ENCODE assay signal across 18 cellular contexts in the genomic region with DNA sequence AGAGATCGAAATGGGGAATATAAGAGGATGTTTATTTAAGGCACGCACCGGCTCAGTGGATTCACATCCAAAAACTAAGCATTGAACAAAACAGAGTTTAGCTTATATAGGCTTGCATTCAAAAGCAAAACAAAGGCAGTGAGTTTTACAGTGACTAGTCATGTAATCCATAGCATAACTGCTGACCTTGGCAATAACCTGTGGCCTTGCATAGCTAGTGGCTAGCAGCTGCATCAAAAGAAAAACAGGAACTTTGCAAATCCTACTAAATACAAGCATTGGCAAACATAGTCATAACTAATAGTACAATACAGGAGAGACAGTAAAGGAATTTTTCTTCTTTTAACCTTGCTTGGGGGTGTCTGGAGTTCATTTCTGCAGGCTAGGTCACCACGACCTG. TPM values are rescaled to one million over a fixed set of nuclear protein-coding genes. Genes with fewer than 3 reads are reported as not detected.
DNase-seq lines count a peak whose midpoint lies in the region; ATAC-seq and TF ChIP-seq lines count a peak whose summit lies in the region.
"Had no signal": no experiment of that assay in that cellular context is flagged by ENCODE, and none has a peak within 500 bp of the region (broad histone marks: within the 10 kb centered on the region; RNA-seq: fewer than 3 reads in every experiment).

No MANE protein-coding gene starts in this region.

- peak overlapping the region; percentile 69 to 85 for H3K4me3 Mint-ChIP-seq in effector memory CD8-positive, alpha-beta T cell
- no peak overlapping the region for H3K4me3 Mint-ChIP-seq in WTC11

- in situ Hi-C loops in IMR-90 (cut with MboI; ENCODE audit: low sequenced_read_pairs) = no loop called here

- no peak for ATAC-seq in IMR-90 (ENCODE audit: low read depth)
- ATAC-seq in effector memory CD8-positive, alpha-beta T cell (replicated peaks) = no peak
- ATAC-seq in WTC11 = no peak
- no peak for ATAC-seq in HG02981 (IDR thresholded peaks at IDR 0.05; ENCODE audit: unreplicated experiment)
- no peak for ATAC-seq in GM21423 (IDR thresholded peaks at IDR 0.05; ENCODE audit: unreplicated experiment)

- H3K9me3 Mint-ChIP-seq in effector memory CD8-positive, alpha-beta T cell = peaks cover 0 to 3% of the 10 kb centered on the region in 2 donors
- H3K9me3 Mint-ChIP-seq in WTC11 = peaks cover 48% of the 10 kb centered on the region

- no peak overlapping the region for H2BK5ac ChIP-seq in IMR-90 (ENCODE audit: low read depth, low read length, poor library complexity, severe bottlenecking)

- H3K4me3 ChIP-seq in ACC112 (ENCODE audit: low read depth, low read length) (no peak overlapping the region), IMR-90 (ENCODE audit: insufficient read depth, low read depth, low read length) (no peak overlapping the region), WERI-Rb-1 (ENCODE audit: low read depth, low read length) (no peak overlapping the region)
- H3K4me3 ChIP-seq: prostate gland, uterus had no signal

- H2AFZ ChIP-seq in ACC112 (ENCODE audit: low read length, unreplicated experiment) = peak overlapping the region; percentile 45
- H2AFZ ChIP-seq in IMR-90 (replicated peaks; ENCODE audit: low read length, poor library complexity) = no peak overlapping the region

- H3K36me3 ChIP-seq in ACC112 (ENCODE audit: insufficient read depth, low read length) = no peaks in the 10 kb centered on the region
- H3K36me3 ChIP-seq in IMR-90 (ENCODE audit: control insufficient read depth, insufficient read depth, low read length) = no peaks in the 10 kb centered on the region
- H3K36me3 ChIP-seq in WERI-Rb-1 = no peaks in the 10 kb centered on the region
- H3K36me3 ChIP-seq: prostate gland, uterus had no signal

- peaks cover 6% of the 10 kb centered on the region for H3K9me3 ChIP-seq in IMR-90 (ENCODE audit: control insufficient read depth, insufficient read depth, low read length)
- peaks cover 18% of the 10 kb centered on the region for H3K9me3 ChIP-seq in WERI-Rb-1 (ENCODE audit: severe bottlenecking)
- H3K9me3 ChIP-seq: prostate gland, uterus had no signal

- no peak overlapping the region for H4K5ac ChIP-seq in IMR-90 (ENCODE audit: low read depth, low read length)

- H4K20me1 ChIP-seq in IMR-90 (ENCODE audit: insufficient read depth, low read length) = no peaks in the 10 kb centered on the region

- no peak for TF ChIP-seq CTCF in IMR-90 (conservative IDR thresholded peaks at IDR 0.05; ENCODE audit: low read depth, low read length)
- TF ChIP-seq CTCF in WTC11 (IDR thresholded peaks at IDR 0.05) = no peak
- no peak for TF ChIP-seq CTCF in WERI-Rb-1 (IDR thresholded peaks at IDR 0.05; ENCODE audit: low read depth, low read length)

- CTCF ChIA-PET in IMR-90 (lab: Yijun Ruan, JAX) (no interaction called here), WTC11 (lab: Charles Lee) (no interaction called here)

- H3K9me1 ChIP-seq in IMR-90 (ENCODE audit: insufficient read depth, low read length) = no peaks in the 10 kb centered on the region

- no peak overlapping the region for H3K18ac ChIP-seq in IMR-90 (ENCODE audit: low read depth, low read length)

- H3K27ac ChIP-seq in ACC112 (ENCODE audit: low read depth, low read length) (no peak overlapping the region), IMR-90 (ENCODE audit: insufficient read depth, low read length) (no peak overlapping the region), WERI-Rb-1 (no peak overlapping the region)
- H3K27ac ChIP-seq: prostate gland, uterus had no signal

- dilution Hi-C loops in IMR-90 (cut with HindIII; ENCODE audit: low sequenced_read_pairs, unreplicated experiment) = no loop called here

- no peak overlapping the region for H2BK15ac ChIP-seq in IMR-90 (ENCODE audit: low read depth, low read length)

- no peak overlapping the region for H2BK120ac ChIP-seq in IMR-90 (ENCODE audit: low read depth, low read length)

- H3K23ac ChIP-seq in IMR-90 (ENCODE audit: low read depth, low read length) = no peak overlapping the region

- H3K27ac Mint-ChIP-seq in effector memory CD8-positive, alpha-beta T cell = peak overlapping the region; percentile 62 to 88
- H3K27ac Mint-ChIP-seq in WTC11 = no peak overlapping the region

- H4K91ac ChIP-seq in IMR-90 (ENCODE audit: insufficient read depth, low read depth, low read length) = no peak overlapping the region

- no peaks in the 10 kb centered on the region for H3K27me3 Mint-ChIP-seq in effector memory CD8-positive, alpha-beta T cell
- peaks cover 33% of the 10 kb centered on the region for H3K27me3 Mint-ChIP-seq in WTC11 (ENCODE audit: low read depth)

- no CpG with 5 or more reads among the region's 4 CpGs for WGBS in IMR-90 (ENCODE audit: extremely low coverage in 2 of 2, insufficient read length in 1 of 2), 2 experiments

- no peak overlapping the region for H2AK9ac ChIP-seq in IMR-90 (replicated peaks; ENCODE audit: low read depth, low read length, poor library complexity)

- H3K79me1 ChIP-seq in IMR-90 (ENCODE audit: low read depth in 1 of 2, low read length in 2 of 2) = no peaks in the 10 kb centered on the region

- H3K4me2 ChIP-seq in IMR-90 (ENCODE audit: low read depth, low read length) = no peak overlapping the region

- intact Hi-C loops in IMR-90 (cut with micrococcal nuclease) = no loop called here

- no peak for TF ChIP-seq RAD21 in IMR-90 (IDR thresholded peaks at IDR 0.05; ENCODE audit: low read length)

- peaks cover 5% of the 10 kb centered on the region for H3K36me3 Mint-ChIP-seq in effector memory CD8-positive, alpha-beta T cell (ENCODE audit: insufficient read depth)
- peaks cover 19% of the 10 kb centered on the region for H3K36me3 Mint-ChIP-seq in WTC11
- H3K36me3 Mint-ChIP-seq: CD8-positive, alpha-beta T cell had no signal

- H2BK20ac ChIP-seq in IMR-90 (ENCODE audit: low read depth, low read length) = no peak overlapping the region

- H3K27me3 ChIP-seq in ACC112 (ENCODE audit: insufficient read depth, low read length) (no peaks in the 10 kb centered on the region; the same call in 1 of the 2 replicates), IMR-90 (ENCODE audit: control insufficient read depth, insufficient read depth, low read length) (peaks cover 3% of the 10 kb centered on the region), WERI-Rb-1 (ENCODE audit: insufficient read depth, low read depth, severe bottlenecking) (peaks cover 17% of the 10 kb centered on the region)
- H3K27me3 ChIP-seq: uterus had no signal

- H3K9ac ChIP-seq in IMR-90 (ENCODE audit: low read depth, low read length) = no peak overlapping the region

- H3K56ac ChIP-seq in IMR-90 (ENCODE audit: extremely low read depth, insufficient read depth, low read length) = no peak overlapping the region

- TF ChIP-seq POLR2A in IMR-90 (IDR thresholded peaks at IDR 0.05; ENCODE audit: low read depth, low read length) = no peak

- POLR2A ChIA-PET in IMR-90 (lab: Charles Lee; ENCODE audit: unreplicated experiment) (no interaction called here), WTC11 (lab: Charles Lee) (no interaction called here)

- DNase-seq in IMR-90 = no peak
- peak; percentile 17 for DNase-seq in NOMO-1 treated with dmso at 0.1 percent for 144 hours (lab: John Stamatoyannopoulos, UW; ENCODE audit: unreplicated experiment)
- no peak for DNase-seq in effector memory CD8-positive, alpha-beta T cell
- no peak for DNase-seq in WTC11 (ENCODE audit: low spot score)
- no peak for DNase-seq in WERI-Rb-1
- DNase-seq: activated naive CD4-positive, alpha-beta T cell; activated T-cell treated with anti-CD3 and anti-CD28 coated beads, Interleukin-2, amount 50 U/mL, for 24 hours; anterior cingulate cortex; HCEC 1CT; NCI-H1417 treated with DMSO at 0.1 percent for 48 hours; NCI-H524; T-helper 9 cell; uterus had no signal

- H3K4me1 ChIP-seq in ACC112 (ENCODE audit: control insufficient read depth, insufficient read depth, low read length, unreplicated experiment) (peaks cover 16% of the 10 kb centered on the region), IMR-90 (ENCODE audit: control insufficient read depth, insufficient read depth, low read length) (peaks cover 3% of the 10 kb centered on the region; the same call in 1 of the 2 replicates)
- H3K4me1 ChIP-seq: prostate gland, uterus had no signal

- BruUV-seq in IMR-90 (replicated peaks; lab: Mats Ljungman, UMichigan) = no TSS peak

- H3K14ac ChIP-seq in IMR-90 (replicated peaks; ENCODE audit: low read depth, low read length) = no peak overlapping the region

- H2AK5ac ChIP-seq in IMR-90 (ENCODE audit: low read depth, low read length) = no peak overlapping the region

- no peaks in the 10 kb centered on the region for H3K79me2 ChIP-seq in ACC112 (ENCODE audit: control insufficient read depth, insufficient read depth, low read length, unreplicated experiment)

- peaks cover 24 to 40% of the 10 kb centered on the region in 2 donors for H3K4me1 Mint-ChIP-seq in effector memory CD8-positive, alpha-beta T cell (ENCODE audit: low read depth in 2 of 2)
- no peaks in the 10 kb centered on the region for H3K4me1 Mint-ChIP-seq in WTC11

- no peak overlapping the region for H3K4ac ChIP-seq in IMR-90 (ENCODE audit: low read depth, low read length)

- H4K8ac ChIP-seq in IMR-90 (ENCODE audit: low read depth in 2 of 2, low read length in 2 of 2) = no peak overlapping the region

TF ChIP-seq in IMR-90, 13 proteins besides CTCF, POLR2A, EP300 and RAD21 (continues in another document):
- TF ChIP-seq CHD1 (IDR thresholded peaks at IDR 0.05; ENCODE audit: low read depth, low read length) = no peak

TF ChIP-seq in WTC11, 78 proteins besides CTCF, POLR2A, EP300 and RAD21 (continues in another document):
- TF ChIP-seq ZNF232 (CRISPR knock-in tag; IDR thresholded peaks at IDR 0.05) = no peak
- TF ChIP-seq CREB1 (CRISPR knock-in tag; IDR thresholded peaks at IDR 0.05) = no peak

RNA-seq across cellular contexts. Expression of gene ZNF485, which starts 9.7 kb away (rescaled TPM):
- total RNA-seq in IMR-90 (2012; rRNA removed) (2.2 and 3.1 TPM in 2 replicates), WTC11 (2021) (8.9 to 9.9 TPM (median 9.6 TPM) in 3 replicates)
- polyA plus RNA-seq in IMR-90 (2012; rRNA removed) = 1.0 and 1.3 TPM in 2 replicates
- polyA plus RNA-seq in IMR-90 (2012; cell fraction: cytosol; rRNA removed) = 0.29 and 0.76 TPM in 2 replicates
- polyA plus RNA-seq in IMR-90 (2012; cell fraction: nucleus; rRNA removed; ENCODE audit: low replicate concordance) = 1.3 and 2.7 TPM in 2 replicates

RNA-seq across cellular contexts. Expression of gene ZNF239, which starts 22.1 kb away (rescaled TPM):
- 10.8 and 12.7 TPM in 2 replicates for total RNA-seq in IMR-90 (2012; rRNA removed)
- polyA plus RNA-seq in IMR-90 (2012; rRNA removed) = 6.4 and 7.4 TPM in 2 replicates
- polyA plus RNA-seq in IMR-90 (2012; cell fraction: cytosol; rRNA removed) = 1.2 and 1.5 TPM in 2 replicates
- 7.2 and 19.6 TPM in 2 replicates for polyA plus RNA-seq in IMR-90 (2012; cell fraction: nucleus; rRNA removed; ENCODE audit: low replicate concordance)
- 7.7 to 10.8 TPM (median 9.8 TPM) in 3 replicates for total RNA-seq in WTC11 (2021)

RNA-seq across cellular contexts. Expression of gene ZNF32, which starts 52.1 kb away (rescaled TPM):
- total RNA-seq in IMR-90 (2012; rRNA removed) (21.4 and 31.2 TPM in 2 replicates), WTC11 (2021) (23.9 to 25.7 TPM (median 25.4 TPM) in 3 replicates)
- 26.4 and 30.1 TPM in 2 replicates for polyA plus RNA-seq in IMR-90 (2012; rRNA removed)
- 9.1 and 20.2 TPM in 2 replicates for polyA plus RNA-seq in IMR-90 (2012; cell fraction: cytosol; rRNA removed)
- polyA plus RNA-seq in IMR-90 (2012; cell fraction: nucleus; rRNA removed; ENCODE audit: low replicate concordance) = 5.8 and 34.8 TPM in 2 replicates
